Comparison of ENCODE assay signal across 26 cellular contexts in the genomic region with DNA sequence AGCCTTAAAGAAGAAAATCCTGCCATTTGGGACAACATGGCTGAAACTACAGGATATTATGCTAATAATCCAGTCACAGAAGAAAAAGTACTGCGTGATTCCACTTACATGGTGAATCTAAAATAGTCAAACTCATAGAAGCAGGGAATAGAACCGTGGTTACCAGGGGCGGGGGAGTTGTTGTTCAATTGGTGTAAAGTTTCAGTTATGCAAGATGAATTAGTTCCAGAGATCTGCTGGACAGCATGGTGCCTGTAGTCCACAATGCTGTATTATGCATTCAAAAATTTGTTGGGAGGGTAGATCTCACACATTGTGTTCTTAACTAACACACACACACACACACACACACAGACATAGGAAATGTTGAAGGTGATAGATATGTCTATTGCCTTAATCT.
A peak's percentile ranks its signal among the peaks of the same experiment; 100 is the strongest.
DNase-seq lines count a peak whose midpoint lies in the region.
"Had no signal": no experiment of that assay in that cellular context is flagged by ENCODE, and none has a peak within 500 bp of the region (broad histone marks: within the 10 kb centered on the region; RNA-seq: fewer than 3 reads in every experiment).

No MANE protein-coding gene starts in this region.

- peaks cover 51% of the 10 kb centered on the region for H3K4me1 ChIP-seq in SJCRH30
- H3K4me1 ChIP-seq: A549; BE2C; BLaER1; BLaER1 treated with 17β-estradiol and CSF1 and Interleukin-3, amounts not matched to agents 10 nM and 100 nM; Caco-2 had no signal

- H3K9me3 ChIP-seq in SJCRH30 (replicated peaks), result peaks cover 7% of the 10 kb centered on the region
- H3K9me3 ChIP-seq: A549; BE2C; BLaER1; BLaER1 treated with 17β-estradiol and CSF1 and Interleukin-3, amounts not matched to agents 10 nM and 100 nM; Caco-2 had no signal

- peak; percentile 80 to 91 for DNase-seq in SJCRH30
- DNase-seq in NCI-H1436 treated with DMSO at 0.1 percent for 48 hours (lab: John Stamatoyannopoulos, UW), result no peak
- DNase-seq: 8988T; ACHN; AML-193; BE2C; C1 segment of cervical spinal cord; Caco-2; Calu3; CD4-positive, alpha-beta memory T cell; CD4-positive, alpha-beta T cell; CD4-positive, CD25-positive, alpha-beta regulatory T cell; CD8-positive, alpha-beta memory T cell; CD8-positive, alpha-beta T cell; COR-L47; DMS 273 treated with DMSO at 0.1 percent for 48 hours; DMS153; DMS79; DMS79 treated with DMSO at 0.1 percent for 48 hours; DND-41; EL had no signal

- H3K27ac ChIP-seq in SJCRH30, result peak overlapping the region; percentile 97
- H3K27ac ChIP-seq: 22Rv1; A549; BLaER1; BLaER1 treated with 17β-estradiol and CSF1 and Interleukin-3, amounts not matched to agents 10 nM and 100 nM; C4-2B had no signal

- H3K36me3 ChIP-seq in SJCRH30, result no peaks in the 10 kb centered on the region
- H3K36me3 ChIP-seq: BE2C; BLaER1; BLaER1 treated with 17β-estradiol and CSF1 and Interleukin-3, amounts not matched to agents 10 nM and 100 nM had no signal

- no peak overlapping the region for H3K4me3 ChIP-seq in SJCRH30
- H3K4me3 ChIP-seq: A549; BLaER1; BLaER1 treated with 17β-estradiol and CSF1 and Interleukin-3, amounts not matched to agents 10 nM and 100 nM had no signal

- H3K27me3 ChIP-seq in SJCRH30, result no peaks in the 10 kb centered on the region
- H3K27me3 ChIP-seq: BE2C; BLaER1; BLaER1 treated with 17β-estradiol and CSF1 and Interleukin-3, amounts not matched to agents 10 nM and 100 nM had no signal
